In genomic region chr12:5887758-5888157, GRCh38 we compare ENCODE assay signal across 25 cellular contexts. TPM values are rescaled to one million over a fixed set of nuclear protein-coding genes. Genes with fewer than 3 reads are reported as not detected.
DNase-seq lines count a peak whose midpoint lies in the region; ATAC-seq and TF ChIP-seq lines count a peak whose summit lies in the region.
"Had no signal": no experiment of that assay in that cellular context is flagged by ENCODE, and none has a peak within 500 bp of the region (broad histone marks: within the 10 kb centered on the region; RNA-seq: fewer than 3 reads in every experiment).

No MANE protein-coding gene starts in this region.

- intact Hi-C loops in activated CD4-positive, alpha-beta T cell treated with anti-CD3 and anti-CD28 coated beads, Interleukin-2, amount 10 ng/mL, durations not matched to agents 24 days and 14 days (cut with micrococcal nuclease), result no loop called here
- intact Hi-C loops in CD8-positive, alpha-beta T cell (cut with DNase I, micrococcal nuclease), result no loop called here
- intact Hi-C loops in activated T-helper 1 cell treated with anti-CD3 and anti-CD28 coated beads, Interleukin-12 subunit alpha, Interleukin-12 subunit beta, Interleukin-2, Interleukin-4 antibody, amounts not matched to agents 30 ng/mL and 10 ng/mL and 1 ng/mL, durations not matched to agents 14 hours and 24 hours and 36 hours (cut with micrococcal nuclease), result no loop called here

- peak overlapping the region; percentile 63 for H3K4me3 Mint-ChIP-seq in activated CD4-positive, alpha-beta T cell treated with anti-CD3 and anti-CD28 coated beads, Interleukin-2, amount 10 ng/mL, durations not matched to agents 24 days and 14 days
- H3K4me3 Mint-ChIP-seq in CD8-positive, alpha-beta T cell, result peak overlapping the region; percentile 83
- H3K4me3 Mint-ChIP-seq in activated T-helper 1 cell treated with anti-CD3 and anti-CD28 coated beads, Interleukin-12 subunit alpha, Interleukin-12 subunit beta, Interleukin-2, Interleukin-4 antibody, amounts not matched to agents 30 ng/mL and 10 ng/mL and 1 ng/mL, durations not matched to agents 14 hours and 24 hours and 36 hours, result peak overlapping the region; percentile 43
- peak overlapping the region; percentile 5 for H3K4me3 Mint-ChIP-seq in memory B cell
- H3K4me3 Mint-ChIP-seq: neural progenitor cell had no signal

- ATAC-seq in CD8-positive, alpha-beta T cell, result no peak
- ATAC-seq in memory B cell (ENCODE audit: low read depth) (no peak), GM19397 (IDR thresholded peaks at IDR 0.05; ENCODE audit: unreplicated experiment) (no peak)
- ATAC-seq: A549, sciatic nerve had no signal

- DNase-seq in activated CD4-positive, alpha-beta T cell treated with anti-CD3 and anti-CD28 coated beads, Interleukin-2, amount 10 ng/mL, durations not matched to agents 24 days and 14 days, result no peak
- no peak for DNase-seq in activated CD4-positive, alpha-beta T cell treated with anti-CD3 and anti-CD28 coated beads for 4 hours
- no peak for DNase-seq in CD8-positive, alpha-beta T cell
- no peak for DNase-seq in activated T-helper 1 cell treated with anti-CD3 and anti-CD28 coated beads, Interleukin-12 subunit alpha, Interleukin-12 subunit beta, Interleukin-2, Interleukin-4 antibody, amounts not matched to agents 30 ng/mL and 10 ng/mL and 1 ng/mL, durations not matched to agents 14 hours and 24 hours and 36 hours (ENCODE audit: low spot score)
- DNase-seq in memory B cell (ENCODE audit: low spot score in 2 of 2) (no peak), foreskin melanocyte (no peak), SJCRH30 (no peak)
- DNase-seq: activated effector memory CD4-positive, alpha-beta T cell treated with Interleukin-2 at 50 U/mL for 16 hours; anterior cingulate cortex; GOT3; left ventricle myocardium inferior; midbrain; NCI-H1105 treated with DMSO at 0.1 percent for 48 hours; NCI-H2029 treated with DMSO at 0.1 percent for 48 hours; NCI-H226; posterior cingulate gyrus; SHP77 had no signal

- no peaks in the 10 kb centered on the region for H3K36me3 Mint-ChIP-seq in activated CD4-positive, alpha-beta T cell treated with anti-CD3 and anti-CD28 coated beads, Interleukin-2, amount 10 ng/mL, durations not matched to agents 24 days and 14 days (ENCODE audit: low read depth)
- no peaks in the 10 kb centered on the region for H3K36me3 Mint-ChIP-seq in CD8-positive, alpha-beta T cell
- H3K36me3 Mint-ChIP-seq in activated T-helper 1 cell treated with anti-CD3 and anti-CD28 coated beads, Interleukin-12 subunit alpha, Interleukin-12 subunit beta, Interleukin-2, Interleukin-4 antibody, amounts not matched to agents 30 ng/mL and 10 ng/mL and 1 ng/mL, durations not matched to agents 14 hours and 24 hours and 36 hours (ENCODE audit: low read depth), result no peaks in the 10 kb centered on the region
- no peaks in the 10 kb centered on the region for H3K36me3 Mint-ChIP-seq in memory B cell
- H3K36me3 Mint-ChIP-seq: neural progenitor cell had no signal

- peaks cover 4% of the 10 kb centered on the region for H3K4me1 Mint-ChIP-seq in activated CD4-positive, alpha-beta T cell treated with anti-CD3 and anti-CD28 coated beads, Interleukin-2, amount 10 ng/mL, durations not matched to agents 24 days and 14 days
- H3K4me1 Mint-ChIP-seq in CD8-positive, alpha-beta T cell (ENCODE audit: low read depth), result peaks cover 14% of the 10 kb centered on the region
- H3K4me1 Mint-ChIP-seq in activated T-helper 1 cell treated with anti-CD3 and anti-CD28 coated beads, Interleukin-12 subunit alpha, Interleukin-12 subunit beta, Interleukin-2, Interleukin-4 antibody, amounts not matched to agents 30 ng/mL and 10 ng/mL and 1 ng/mL, durations not matched to agents 14 hours and 24 hours and 36 hours (ENCODE audit: low read depth), result no peaks in the 10 kb centered on the region
- H3K4me1 Mint-ChIP-seq in memory B cell, result peaks cover 6% of the 10 kb centered on the region

- no peaks in the 10 kb centered on the region for H3K4me1 ChIP-seq in CD8-positive, alpha-beta T cell (ENCODE audit: insufficient read depth, low read length)
- H3K4me1 ChIP-seq in SJCRH30, result no peaks in the 10 kb centered on the region
- H3K4me1 ChIP-seq: A549, left ventricle myocardium inferior had no signal

- H3K27me3 Mint-ChIP-seq in activated CD4-positive, alpha-beta T cell treated with anti-CD3 and anti-CD28 coated beads, Interleukin-2, amount 10 ng/mL, durations not matched to agents 24 days and 14 days, result peaks cover 29% of the 10 kb centered on the region
- peaks cover 36% of the 10 kb centered on the region for H3K27me3 Mint-ChIP-seq in CD8-positive, alpha-beta T cell (ENCODE audit: low read depth)
- peaks cover 17% of the 10 kb centered on the region for H3K27me3 Mint-ChIP-seq in activated T-helper 1 cell treated with anti-CD3 and anti-CD28 coated beads, Interleukin-12 subunit alpha, Interleukin-12 subunit beta, Interleukin-2, Interleukin-4 antibody, amounts not matched to agents 30 ng/mL and 10 ng/mL and 1 ng/mL, durations not matched to agents 14 hours and 24 hours and 36 hours (ENCODE audit: insufficient read depth)
- H3K27me3 Mint-ChIP-seq in memory B cell, result peaks cover 14% of the 10 kb centered on the region

- no peaks in the 10 kb centered on the region for H3K9me3 ChIP-seq in CD8-positive, alpha-beta T cell (ENCODE audit: low read length)
- H3K9me3 ChIP-seq in SJCRH30 (replicated peaks), result no peaks in the 10 kb centered on the region
- H3K9me3 ChIP-seq: A549, left ventricle myocardium inferior had no signal

- CTCF ChIA-PET in CD8-positive, alpha-beta T cell (lab: Charles Lee), result no interaction called here

- H3K27ac Mint-ChIP-seq in activated CD4-positive, alpha-beta T cell treated with anti-CD3 and anti-CD28 coated beads, Interleukin-2, amount 10 ng/mL, durations not matched to agents 24 days and 14 days, result no peak overlapping the region
- H3K27ac Mint-ChIP-seq in CD8-positive, alpha-beta T cell, result no peak overlapping the region
- H3K27ac Mint-ChIP-seq in activated T-helper 1 cell treated with anti-CD3 and anti-CD28 coated beads, Interleukin-12 subunit alpha, Interleukin-12 subunit beta, Interleukin-2, Interleukin-4 antibody, amounts not matched to agents 30 ng/mL and 10 ng/mL and 1 ng/mL, durations not matched to agents 14 hours and 24 hours and 36 hours, result no peak overlapping the region
- H3K27ac Mint-ChIP-seq in memory B cell, result no peak overlapping the region
- H3K27ac Mint-ChIP-seq: neural progenitor cell had no signal

- TF ChIP-seq CTCF in CD8-positive, alpha-beta T cell (IDR thresholded peaks at IDR 0.05), result no peak

- no peaks in the 10 kb centered on the region for H3K36me3 ChIP-seq in CD8-positive, alpha-beta T cell (ENCODE audit: insufficient read depth, low read length)
- H3K36me3 ChIP-seq in SJCRH30, result no peaks in the 10 kb centered on the region
- H3K36me3 ChIP-seq: cardiac muscle cell, neural progenitor cell had no signal

- H3K27ac ChIP-seq in CD8-positive, alpha-beta T cell (ENCODE audit: low read depth, low read length), result no peak overlapping the region
- H3K27ac ChIP-seq in SJCRH30, result no peak overlapping the region
- H3K27ac ChIP-seq: A549, cardiac muscle cell, left ventricle myocardium inferior, neural progenitor cell, VCaP had no signal

- no peaks in the 10 kb centered on the region for H3K27me3 ChIP-seq in CD8-positive, alpha-beta T cell (ENCODE audit: insufficient read depth, low read length)
- no peaks in the 10 kb centered on the region for H3K27me3 ChIP-seq in SJCRH30
- H3K27me3 ChIP-seq: cardiac muscle cell, neural progenitor cell had no signal

- POLR2A ChIA-PET in CD8-positive, alpha-beta T cell (lab: Charles Lee), result no interaction called here

- H3K9me3 Mint-ChIP-seq in activated CD4-positive, alpha-beta T cell treated with anti-CD3 and anti-CD28 coated beads, Interleukin-2, amount 10 ng/mL, durations not matched to agents 24 days and 14 days, result no peaks in the 10 kb centered on the region
- no peaks in the 10 kb centered on the region for H3K9me3 Mint-ChIP-seq in CD8-positive, alpha-beta T cell
- H3K9me3 Mint-ChIP-seq in activated T-helper 1 cell treated with anti-CD3 and anti-CD28 coated beads, Interleukin-12 subunit alpha, Interleukin-12 subunit beta, Interleukin-2, Interleukin-4 antibody, amounts not matched to agents 30 ng/mL and 10 ng/mL and 1 ng/mL, durations not matched to agents 14 hours and 24 hours and 36 hours, result no peaks in the 10 kb centered on the region
- H3K9me3 Mint-ChIP-seq in memory B cell, result peaks cover 2% of the 10 kb centered on the region

- H3K4me3 ChIP-seq in CD8-positive, alpha-beta T cell (ENCODE audit: low read depth, low read length), result peak overlapping the region; percentile 23
- no peak overlapping the region for H3K4me3 ChIP-seq in SJCRH30
- H3K4me3 ChIP-seq: A549, cardiac muscle cell, left ventricle myocardium inferior, neural progenitor cell had no signal

RNA-seq across cellular contexts. Expression of gene ANO2, which starts 57.3 kb away (rescaled TPM):
- total RNA-seq in activated CD4-positive, alpha-beta T cell treated with anti-CD3 and anti-CD28 coated beads, Interleukin-2, amount 10 ng/mL, durations not matched to agents 24 days and 14 days, result not detected in 2 replicates
- not detected for total RNA-seq in CD8-positive, alpha-beta T cell
- total RNA-seq in activated T-helper 1 cell treated with anti-CD3 and anti-CD28 coated beads, Interleukin-12 subunit alpha, Interleukin-12 subunit beta, Interleukin-2, Interleukin-4 antibody, amounts not matched to agents 30 ng/mL and 10 ng/mL and 1 ng/mL, durations not matched to agents 14 hours and 24 hours and 36 hours, result not detected in 2 replicates
- 2.2 and 2.3 TPM in 2 replicates for total RNA-seq in SJCRH30 (2014; rRNA removed; shearing (Covaris generic))
- total RNA-seq: activated CD8-positive, alpha-beta memory T cell treated with anti-CD3 and anti-CD28 coated beads for 36 hours; T-helper 2 cell treated with Interferon-gamma antibody and Interleukin-4, amounts not matched to agents 100 ng/mL and 5 ng/mL, for 36 hours had no signal

Comparison
In these comparisons a context has a peak if more than half of its experiments do, and no peak if none do; other contexts are left out.
1. H3K4me3 Mint-ChIP-seq: peak in every context shown above with its lines; median percentile 83 in CD8-positive, alpha-beta T cell; 63 in activated CD4-positive, alpha-beta T cell treated with anti-CD3 and anti-CD28 coated beads, Interleukin-2, amount 10 ng/mL, durations not matched to agents 24 days and 14 days; 43 in activated T-helper 1 cell treated with anti-CD3 and anti-CD28 coated beads, Interleukin-12 subunit alpha, Interleukin-12 subunit beta, Interleukin-2, Interleukin-4 antibody, amounts not matched to agents 30 ng/mL and 10 ng/mL and 1 ng/mL, durations not matched to agents 14 hours and 24 hours and 36 hours; 5 in memory B cell.